Comparison of ENCODE assay signal across 7 cellular contexts in genomic region chr6:130119211-130119610, GRCh38.
"Had no signal": no experiment of that assay in that cellular context is flagged by ENCODE, and none has a peak within 500 bp of the region (broad histone marks: within the 10 kb centered on the region; RNA-seq: fewer than 3 reads in every experiment).

No MANE protein-coding gene starts in this region.

- H3K27ac Mint-ChIP-seq: H9, IgD-negative memory B cell had no signal

- H3K9me3 Mint-ChIP-seq: H9, IgD-negative memory B cell had no signal

- H2AFZ ChIP-seq: GM23248 had no signal

- H3K27ac ChIP-seq: GM23248 had no signal

- H3K9ac ChIP-seq: GM23248 had no signal

- H3K4me3 Mint-ChIP-seq: H9, IgD-negative memory B cell had no signal

- H3K27me3 Mint-ChIP-seq: IgD-negative memory B cell had no signal

- FAIRE-seq: HTR-8/SVneo had no signal

- H3K4me1 Mint-ChIP-seq: H9 had no signal

- H3K4me3 ChIP-seq: GM23248 had no signal

- DNase-seq: GM23248, GOT3, H9, HCEC 1CT, KG1 had no signal
